ENCODE assay signal across 13 cellular contexts in genomic region chr14:93903342-93904184, GRCh38. TPM values are rescaled to one million over a fixed set of nuclear protein-coding genes. Genes with fewer than 3 reads are reported as not detected.
A peak's percentile ranks its signal among the peaks of the same experiment; 100 is the strongest.
DNase-seq lines count a peak whose midpoint lies in the region; ATAC-seq and TF ChIP-seq lines count a peak whose summit lies in the region.
"Had no signal": no experiment of that assay in that cellular context is flagged by ENCODE, and none has a peak within 500 bp of the region (broad histone marks: within the 10 kb centered on the region; RNA-seq: fewer than 3 reads in every experiment).

No MANE protein-coding gene starts in this region.

- H3K4me1 Mint-ChIP-seq in H9, result peaks cover 14 to 17% of the 10 kb centered on the region in 2 experiments

- H2BK12ac ChIP-seq in H9 (ENCODE audit: insufficient read length, low read depth, low read length), result no peak overlapping the region

- no peak overlapping the region for H2BK20ac ChIP-seq in H9 (ENCODE audit: low read depth, low read length, poor library complexity, severe bottlenecking)

- no peak overlapping the region for H2BK5ac ChIP-seq in H9 (ENCODE audit: insufficient read length, low read length)

- H3K27ac Mint-ChIP-seq in H9, result peak overlapping the region in 1 of 3 experiments; percentile 1; a peak in 1 of 7 replicates

- no CpG with 5 or more reads among the region's 15 CpGs for WGBS in H9 (ENCODE audit: extremely low coverage, insufficient read length, low lambda C conversion rate)

- H4K20me1 ChIP-seq in H9 (ENCODE audit: control insufficient read depth, insufficient read depth, insufficient read length), result no peaks in the 10 kb centered on the region

- H3K9me3 ChIP-seq in BE2C (no peaks in the 10 kb centered on the region; the same call in 1 of the 2 replicates), H9 (ENCODE audit: control insufficient read depth, low read depth, low read length) (no peaks in the 10 kb centered on the region), MG63 (no peaks in the 10 kb centered on the region)
- H3K9me3 ChIP-seq: colonic mucosa had no signal

- no peaks in the 10 kb centered on the region for H3K79me2 ChIP-seq in H9 (ENCODE audit: insufficient read depth, low read length)

- no peak overlapping the region for H3K4me3 Mint-ChIP-seq in H9

- H3K79me1 ChIP-seq in H9 (ENCODE audit: insufficient read depth, low read depth, low read length, poor library complexity, severe bottlenecking), result no peaks in the 10 kb centered on the region

- no peak overlapping the region for H3K4me2 ChIP-seq in H9 (ENCODE audit: insufficient read depth, insufficient read length, low read length)

- no peak overlapping the region for H3K4me3 ChIP-seq in BE2C (ENCODE audit: low read depth, low read length)
- H3K4me3 ChIP-seq in MG63, result no peak overlapping the region
- H3K4me3 ChIP-seq: colonic mucosa had no signal

- H3K9me3 Mint-ChIP-seq in H9, result no peaks in the 10 kb centered on the region

- no peak overlapping the region for H3K56ac ChIP-seq in H9 (ENCODE audit: insufficient read length, low read depth, low read length)

- H2AFZ ChIP-seq in H9 (ENCODE audit: low read length), result no peak overlapping the region

- H3K27me3 ChIP-seq in BE2C (no peaks in the 10 kb centered on the region), H9 (ENCODE audit: insufficient read depth, low read length) (no peaks in the 10 kb centered on the region), MG63 (no peaks in the 10 kb centered on the region)
- H3K27me3 ChIP-seq: colonic mucosa had no signal

- no peaks in the 10 kb centered on the region for H3K23me2 ChIP-seq in H9 (ENCODE audit: insufficient read length, low read depth, low read length, poor library complexity, severe bottlenecking)

- H4K5ac ChIP-seq in H9 (ENCODE audit: insufficient read length, low read depth, low read length), result no peak overlapping the region

- TF ChIP-seq CTCF in BE2C (IDR thresholded peaks at IDR 0.05; ENCODE audit: low read depth, low read length) (peak; percentile 83), H9 (conservative IDR thresholded peaks at IDR 0.05) (peak; percentile 81), VCaP (conservative IDR thresholded peaks at IDR 0.05) (peak; percentile 53; the same call in 1 of the 2 replicates)

- no peak overlapping the region for H2AK5ac ChIP-seq in H9 (ENCODE audit: insufficient read length, low read length)

- H4K91ac ChIP-seq in H9 (ENCODE audit: insufficient read length, low read depth, low read length), result no peak overlapping the region

- no peak overlapping the region for H4K8ac ChIP-seq in H9 (replicated peaks; ENCODE audit: insufficient read length, low read depth, low read length)

- H3K23ac ChIP-seq in H9 (ENCODE audit: insufficient read length, low read depth, low read length), result no peak overlapping the region

- no peaks in the 10 kb centered on the region for H3K36me3 Mint-ChIP-seq in H9 (ENCODE audit: insufficient read depth in 1 of 3, low read depth in 3 of 3)

- no peak overlapping the region for H3T11ph ChIP-seq in H9 (ENCODE audit: low read length)

- no peak overlapping the region for H3K27ac ChIP-seq in H9 (ENCODE audit: insufficient read length, low read depth, low read length)
- peak overlapping the region; percentile 85; the same call in 1 of the 2 replicates for H3K27ac ChIP-seq in VCaP
- H3K27ac ChIP-seq: colonic mucosa had no signal

- no peak overlapping the region for H3K14ac ChIP-seq in H9 (ENCODE audit: insufficient read depth, low read length)

- no peak for ATAC-seq in HG03442 (IDR thresholded peaks at IDR 0.05; ENCODE audit: unreplicated experiment)
- ATAC-seq: activated CD4-positive, CD25-positive, alpha-beta regulatory T cell treated with anti-CD3 and anti-CD28 coated beads, Interleukin-2, amount 50 U/mL, for 24 hours had no signal

- H3K4me1 ChIP-seq in BE2C, result no peaks in the 10 kb centered on the region
- no peaks in the 10 kb centered on the region for H3K4me1 ChIP-seq in H9 (ENCODE audit: insufficient read depth, low read length)
- H3K4me1 ChIP-seq: colonic mucosa had no signal

- peaks cover 1% of the 10 kb centered on the region for H3K27me3 Mint-ChIP-seq in H9 (ENCODE audit: low read depth)

- no peak overlapping the region for H2BK15ac ChIP-seq in H9 (ENCODE audit: low read depth, low read length)

- H3K4ac ChIP-seq in H9 (ENCODE audit: low read depth, low read length), result no peak overlapping the region

- DNase-seq in BE2C (peak; percentile 72), H9 (peak; percentile 71), iris pigment epithelial cell (ENCODE audit: low read depth) (peak; percentile 6), pons (ENCODE audit: low spot score) (no peak), MG63 (no peak), DMS53 (lab: John Stamatoyannopoulos, UW) (no peak)
- DNase-seq: colonic mucosa; NCI-H146; stimulated activated CD4-positive, alpha-beta T cell treated with anti-CD3 and anti-CD28 coated beads, Interleukin-1b, Interleukin-23, amount 100 ng/mL, for 48 hours had no signal

- H2BK120ac ChIP-seq in H9 (ENCODE audit: low read depth, low read length, poor library complexity, severe bottlenecking), result no peak overlapping the region

- no peak overlapping the region for H3K18ac ChIP-seq in H9 (ENCODE audit: insufficient read length, low read depth, low read length)

- H3K9ac ChIP-seq in H9 (ENCODE audit: extremely low read depth, insufficient read length, low read length), result no peak overlapping the region

- no peaks in the 10 kb centered on the region for H3K36me3 ChIP-seq in BE2C
- no peaks in the 10 kb centered on the region for H3K36me3 ChIP-seq in MG63
- H3K36me3 ChIP-seq: colonic mucosa had no signal

RNA-seq across cellular contexts. Expression of gene FAM181A, which starts 23.6 kb away (rescaled TPM):
- polyA plus RNA-seq in BE2C (2012; ENCODE audit: insufficient read depth, insufficient read length, low read depth), result not detected
- total RNA-seq in H9 (2021), result not detected in 2 replicates
- not detected in 2 replicates for total RNA-seq in MG63 (2014; rRNA removed; shearing (Covaris generic); ENCODE audit: low replicate concordance)
- total RNA-seq: colonic mucosa, lung microvascular endothelial cell had no signal

Comparison
In these comparisons a context has a peak if more than half of its experiments do, and no peak if none do; other contexts are left out.
1. DNase-seq: peak in BE2C (single experiment), H9 (single experiment) and iris pigment epithelial cell (single experiment); none in pons (single experiment), MG63 (single experiment) and DMS53 (single experiment).
2. Peak in every context shown above with its lines, with median percentiles within 50 percentile points of each other: CTCF ChIP-seq.